1 cellular context compared by ENCODE assay signal in genomic region chr12:49645151-49646039, GRCh38.
TF ChIP-seq lines count a peak whose summit lies in the region.

No MANE protein-coding gene starts in this region.

TF ChIP-seq in IMR-90, 13 proteins besides CTCF, POLR2A, EP300 and RAD21 (continued from another document):
- TF ChIP-seq CHD1 (IDR thresholded peaks at IDR 0.05; ENCODE audit: low read depth, low read length): no peak
- TF ChIP-seq CEBPB (IDR thresholded peaks at IDR 0.05; ENCODE audit: low read depth, low read length): no peak
- TF ChIP-seq ELK1 (IDR thresholded peaks at IDR 0.05; ENCODE audit: borderline replicate concordance, low read depth, low read length): no peak
- no peak for TF ChIP-seq USF2 (IDR thresholded peaks at IDR 0.05; ENCODE audit: low read depth, low read length)
- TF ChIP-seq RFX5 (IDR thresholded peaks at IDR 0.05; ENCODE audit: low read depth, low read length): no peak
- no peak for TF ChIP-seq FOS (IDR thresholded peaks at IDR 0.05; ENCODE audit: low read depth, low read length)
- TF ChIP-seq MAZ (IDR thresholded peaks at IDR 0.05; ENCODE audit: borderline replicate concordance, low read depth, low read length): no peak
- no peak for TF ChIP-seq SMC3 (IDR thresholded peaks at IDR 0.05; ENCODE audit: low read depth, low read length)
- no peak for TF ChIP-seq MAFK (IDR thresholded peaks at IDR 0.05; ENCODE audit: low read depth, low read length)
- TF ChIP-seq MXI1 (IDR thresholded peaks at IDR 0.05; ENCODE audit: borderline replicate concordance, low read depth, low read length): no peak
